Comparison of ENCODE assay signal across 1 cellular context in genomic region chr15:28975766-28976179, GRCh38.
TF ChIP-seq lines count a peak whose summit lies in the region.

No MANE protein-coding gene starts in this region.

TF ChIP-seq in SK-N-SH treated with all-trans-retinoic acid at 6 μM for 48 hours, 23 proteins besides CTCF, POLR2A, EP300 and RAD21 (continued from another document):
- TF ChIP-seq PPARA (CRISPR knock-in tag; IDR thresholded peaks at IDR 0.05; ENCODE audit: borderline replicate concordance): no peak
